ENCODE assay signal across 1 cellular context in genomic region chr7:110148054-110148453, GRCh38.
TF ChIP-seq lines count a peak whose summit lies in the region.

No MANE protein-coding gene starts in this region.

TF ChIP-seq in H1, 55 proteins besides CTCF, POLR2A, EP300 and RAD21 (continued from another document):
- TF ChIP-seq CHD7 (IDR thresholded peaks at IDR 0.05; ENCODE audit: insufficient replicate concordance, low read length) (no peak), EGR1 (IDR thresholded peaks at IDR 0.05; ENCODE audit: borderline replicate concordance, low read depth, low read length) (no peak), CHD1 (IDR thresholded peaks at IDR 0.05; ENCODE audit: low read depth, low read length) (no peak), RFX5 (IDR thresholded peaks at IDR 0.05; ENCODE audit: borderline replicate concordance, low read depth, low read length) (no peak), CHD2 (IDR thresholded peaks at IDR 0.05; ENCODE audit: low read length) (no peak), USF2 (IDR thresholded peaks at IDR 0.05; ENCODE audit: low read length) (no peak), TAF1 (IDR thresholded peaks at IDR 0.05; ENCODE audit: low read depth, low read length) (no peak), JUN (IDR thresholded peaks at IDR 0.05; ENCODE audit: low read depth, low read length) (no peak), ZNF274 (IDR thresholded peaks at IDR 0.05; ENCODE audit: borderline replicate concordance, extremely low read depth, low read length) (no peak), FOSL1 (IDR thresholded peaks at IDR 0.05; ENCODE audit: insufficient read depth, low read depth, low read length) (no peak), PHF8 (conservative IDR thresholded peaks at IDR 0.05; ENCODE audit: low read depth, low read length) (no peak), BCL11A (IDR thresholded peaks at IDR 0.05; ENCODE audit: low read depth in 2 of 2, low read length in 2 of 2) (no peak), RXRA (IDR thresholded peaks at IDR 0.05; ENCODE audit: insufficient read depth, low read depth, low read length) (no peak), SAP30 (IDR thresholded peaks at IDR 0.05; ENCODE audit: insufficient read depth, insufficient replicate concordance, low read length) (no peak), CBX8 (IDR thresholded peaks at IDR 0.05; ENCODE audit: borderline replicate concordance, low read depth, low read length) (no peak), HDAC6 (IDR thresholded peaks at IDR 0.05; ENCODE audit: low read depth, low read length) (no peak), POLR2AphosphoS5 (IDR thresholded peaks at IDR 0.05; ENCODE audit: low read depth, low read length) (no peak)
